In the genomic region with DNA sequence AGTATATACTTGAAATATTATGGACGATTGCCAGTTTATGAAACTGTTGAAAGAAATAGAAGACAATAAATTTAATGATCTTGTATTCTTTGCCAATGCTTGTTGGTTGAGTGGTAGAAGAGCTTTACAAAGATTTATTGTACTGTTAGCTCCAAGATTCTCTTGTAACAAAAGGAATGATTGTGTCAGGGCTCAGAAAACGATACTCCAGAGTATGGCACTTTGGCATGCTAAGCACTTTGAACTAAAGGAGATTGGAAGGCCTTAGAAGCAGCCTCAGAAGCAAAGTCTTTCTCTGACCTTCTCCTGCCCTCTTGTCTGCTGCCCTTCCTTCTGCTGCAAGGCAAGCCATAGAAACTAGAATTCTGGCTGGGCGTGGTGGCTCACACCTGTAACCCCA, we compare ENCODE assay signal across 10 cellular contexts. TPM values are rescaled to one million over a fixed set of nuclear protein-coding genes. Genes with fewer than 3 reads are reported as not detected.
"Had no signal": no experiment of that assay in that cellular context is flagged by ENCODE, and none has a peak within 500 bp of the region (broad histone marks: within the 10 kb centered on the region; RNA-seq: fewer than 3 reads in every experiment).

No MANE protein-coding gene starts in this region.

- H3K4me2 ChIP-seq: GM23338 had no signal

- FAIRE-seq: H1, H54, HTR-8/SVneo, K562 had no signal

- H3K4me3 ChIP-seq: GM23338, K562 had no signal

- H2AFZ ChIP-seq: GM23338 had no signal

- DNase-seq: H9, HCEC 1CT, IMR-90, KG1 had no signal

- ATAC-seq: GM23338, K562 had no signal

RNA-seq across cellular contexts. Expression of gene MYH7, which starts 29.8 kb away (rescaled TPM):
- total RNA-seq: GM23338, H1, H9, HT-29, IMR-90, K562 had no signal
- polyA plus RNA-seq: GM23338, H1, IMR-90, K562 had no signal

RNA-seq across cellular contexts. Expression of gene MYH6, which starts 57.2 kb away (rescaled TPM):
- total RNA-seq: H1, HT-29, IMR-90, K562 had no signal
- polyA plus RNA-seq: IMR-90, K562 had no signal
